ENCODE assay signal across 7 cellular contexts in the genomic region with DNA sequence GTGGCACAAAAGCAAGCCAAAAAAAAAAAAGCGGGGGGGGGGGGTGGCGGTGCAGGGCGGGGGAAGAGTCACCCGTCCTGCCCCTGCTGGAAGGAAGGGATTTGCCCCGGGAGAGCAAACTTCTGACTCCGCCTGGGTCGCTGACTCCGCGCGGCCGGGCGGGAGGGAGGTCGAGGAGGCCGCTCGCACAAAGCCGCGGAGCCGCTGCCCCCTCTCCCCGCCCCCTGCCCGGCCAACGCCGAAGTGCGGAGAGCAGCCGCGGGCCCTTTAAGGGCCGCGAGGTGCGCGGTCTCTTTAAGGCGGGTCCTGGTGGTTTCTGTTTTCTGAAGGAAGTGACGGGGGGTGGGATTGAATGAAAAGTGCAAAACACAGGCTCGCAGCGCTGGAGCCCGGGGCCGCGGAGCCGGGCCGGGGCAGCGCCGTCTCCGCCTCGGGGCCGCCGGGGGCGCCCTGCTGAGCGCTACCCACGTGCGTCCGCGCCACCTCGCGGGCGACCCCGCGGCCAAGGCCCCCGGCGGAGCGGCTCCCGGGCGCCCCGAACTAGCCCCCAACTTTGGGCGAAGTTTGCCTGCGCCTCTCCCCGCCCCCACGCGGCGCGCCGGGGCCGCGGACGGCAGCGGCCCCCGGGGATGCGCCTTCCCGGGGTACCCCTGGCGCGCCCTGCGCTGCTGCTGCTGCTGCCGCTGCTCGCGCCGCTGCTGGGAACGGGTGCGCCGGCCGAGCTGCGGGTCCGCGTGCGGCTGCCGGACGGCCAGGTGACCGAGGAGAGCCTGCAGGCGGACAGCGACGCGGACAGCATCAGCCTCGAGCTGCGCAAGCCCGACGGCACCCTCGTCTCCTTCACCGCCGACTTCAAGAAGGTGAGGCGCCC. TPM values are rescaled to one million over a fixed set of nuclear protein-coding genes. Genes with fewer than 3 reads are reported as not detected.
DNase-seq lines count a peak whose midpoint lies in the region; ATAC-seq and TF ChIP-seq lines count a peak whose summit lies in the region.

Gene OAF (plus strand): TSS at position 382 of the 871 bp plus-strand sequence. CDS start 248 bp downstream, at position 630.

- H3K27me3 Mint-ChIP-seq in endothelial cell (ENCODE audit: unreplicated experiment) (peaks cover 30% of the 10 kb centered on the region), mesothelial cell of epicardium (ENCODE audit: low read depth) (peaks cover 69% of the 10 kb centered on the region)

- peaks cover 21% of the 10 kb centered on the region for H3K4me1 Mint-ChIP-seq in endothelial cell (ENCODE audit: unreplicated experiment)
- peaks cover 36% of the 10 kb centered on the region for H3K4me1 Mint-ChIP-seq in mesothelial cell of epicardium

- peak; percentile 82 for ATAC-seq in GM18498 (IDR thresholded peaks at IDR 0.05; ENCODE audit: unreplicated experiment)
- peak; percentile 79 for ATAC-seq in HG02885 (IDR thresholded peaks at IDR 0.05; ENCODE audit: poor library complexity, unreplicated experiment)

- H3K27ac Mint-ChIP-seq in endothelial cell (ENCODE audit: unreplicated experiment) (no peak within 1 kb of the TSS), mesothelial cell of epicardium (peak within 1 kb of the TSS; percentile 93)

- TF ChIP-seq CTCF in endothelial cell (IDR thresholded peaks at IDR 0.05; ENCODE audit: unreplicated experiment) (no peak), mesothelial cell of epicardium (IDR thresholded peaks at IDR 0.05; ENCODE audit: unreplicated experiment) (peak; percentile 15)

- H3K36me3 Mint-ChIP-seq in endothelial cell (ENCODE audit: low read depth, unreplicated experiment) (peaks cover 4% of the 10 kb centered on the region), mesothelial cell of epicardium (no peaks in the 10 kb centered on the region)

- H3K4me3 Mint-ChIP-seq in endothelial cell (ENCODE audit: unreplicated experiment): peak within 1 kb of the TSS; percentile 94
- peak within 1 kb of the TSS; percentile 85 for H3K4me3 Mint-ChIP-seq in mesothelial cell of epicardium

- H3K9me3 Mint-ChIP-seq in endothelial cell (ENCODE audit: unreplicated experiment): no peaks in the 10 kb centered on the region
- no peaks in the 10 kb centered on the region for H3K9me3 Mint-ChIP-seq in mesothelial cell of epicardium

- DNase-seq in NCI-H526 treated with DMSO at 0.1 percent for 48 hours (lab: John Stamatoyannopoulos, UW) (peak; percentile 80), endothelial cell (ENCODE audit: low spot score) (peak; percentile 76), mesothelial cell of epicardium (ENCODE audit: low spot score in 2 of 2, unreplicated experiment in 2 of 2) (peak in 1 of 2 experiments; percentile 66)
- DNase-seq in activated CD8-positive, alpha-beta memory T cell treated with anti-CD3 and anti-CD28 coated beads, Interleukin-2, amount 50 U/mL, for 24 hours (ENCODE audit: extremely low read depth): peak; percentile 12
- peak; percentile 32 to 50 for DNase-seq in stimulated activated CD8-positive, alpha-beta memory T cell treated with anti-CD3 and anti-CD28 coated beads, Interleukin-15, amount 100 ng/mL, for 48 hours (ENCODE audit: low read depth in 2 of 2)

RNA-seq across cellular contexts. Expression of gene OAF, which starts in this region (rescaled TPM):
- total RNA-seq in endothelial cell (ENCODE audit: unreplicated experiment): 15.5 TPM
- total RNA-seq in mesothelial cell of epicardium: 32.2 to 35.8 TPM (median 33.8 TPM) in 3 replicates
